9 cellular contexts compared by ENCODE assay signal in genomic region chr20:43187476-43188233, GRCh38. TPM values are rescaled to one million over a fixed set of nuclear protein-coding genes. Genes with fewer than 3 reads are reported as not detected.
DNase-seq lines count a peak whose midpoint lies in the region; ATAC-seq and TF ChIP-seq lines count a peak whose summit lies in the region.
"Had no signal": no experiment of that assay in that cellular context is flagged by ENCODE, and none has a peak within 500 bp of the region (broad histone marks: within the 10 kb centered on the region; RNA-seq: fewer than 3 reads in every experiment).

No MANE protein-coding gene starts in this region.

- H3K27me3 Mint-ChIP-seq in activated T-helper 17 cell treated with anti-CD3 and anti-CD28 coated beads, Interleukin-2, amount 50 U/mL, for 72 hours: peaks cover 42% of the 10 kb centered on the region

- H3K9me3 Mint-ChIP-seq in activated T-helper 17 cell treated with anti-CD3 and anti-CD28 coated beads, Interleukin-2, amount 50 U/mL, for 72 hours: no peaks in the 10 kb centered on the region

- DNase-seq in Ammon's horn (ENCODE audit: low spot score): peak; percentile 67
- peak; percentile 86 for DNase-seq in NCI-H345 (lab: John Stamatoyannopoulos, UW)
- DNase-seq in activated CD4-positive, alpha-beta T cell treated with anti-CD3 and anti-CD28 coated beads, Interleukin-2, amount 50 U/mL, for 24 hours (ENCODE audit: low read depth in 1 of 2, low spot score in 1 of 2): peak; percentile 36 to 40
- DNase-seq in effector CD4-positive, alpha-beta T cell: peak; percentile 29
- DNase-seq in lower leg skin (ENCODE audit: low spot score in 2 of 2): peak; percentile 65 to 95
- DNase-seq in stimulated activated CD8-positive, alpha-beta memory T cell treated with anti-CD3 and anti-CD28 coated beads, Interleukin-12 subunit alpha, Interleukin-12 subunit beta, amount 100 ng/mL, for 24 hours (ENCODE audit: extremely low read depth): peak; percentile 21

- H3K4me3 Mint-ChIP-seq in activated T-helper 17 cell treated with anti-CD3 and anti-CD28 coated beads, Interleukin-2, amount 50 U/mL, for 72 hours: no peak overlapping the region

- no peaks in the 10 kb centered on the region for H3K36me3 Mint-ChIP-seq in activated T-helper 17 cell treated with anti-CD3 and anti-CD28 coated beads, Interleukin-2, amount 50 U/mL, for 72 hours (ENCODE audit: low read depth)
- H3K36me3 Mint-ChIP-seq: IgD-negative memory B cell had no signal

- no peak for TF ChIP-seq POLR2A in lower leg skin (IDR thresholded peaks at IDR 0.05)

- intact Hi-C loops in lower leg skin (cut with DNase I; ENCODE audit: low total_unique reads): loop anchor here (5.0 to 10.0 kb wide), 2 partner anchors 1293 to 1445 kb away; no protein-coding TSS in a partner anchor

- H3K4me3 ChIP-seq in lower leg skin (ENCODE audit: low read depth, poor library complexity, severe bottlenecking): no peak overlapping the region

- 5 to 6% methylated on average over 24 of the region's 24 CpGs for WGBS in lower leg skin, 2 donors

- H3K27ac Mint-ChIP-seq in activated T-helper 17 cell treated with anti-CD3 and anti-CD28 coated beads, Interleukin-2, amount 50 U/mL, for 72 hours: no peak overlapping the region
- H3K27ac Mint-ChIP-seq: IgD-negative memory B cell had no signal

- TF ChIP-seq CTCF in lower leg skin (IDR thresholded peaks at IDR 0.05): peak in 1 of 3 donors; percentile 24

- no peaks in the 10 kb centered on the region for H3K4me1 Mint-ChIP-seq in activated T-helper 17 cell treated with anti-CD3 and anti-CD28 coated beads, Interleukin-2, amount 50 U/mL, for 72 hours

- ATAC-seq in GM19351 (IDR thresholded peaks at IDR 0.05; ENCODE audit: unreplicated experiment): peak; percentile 61
- no peak for ATAC-seq in activated T-helper 17 cell treated with anti-CD3 and anti-CD28 coated beads, Interleukin-2, amount 50 U/mL, for 72 hours (replicated peaks)

RNA-seq across cellular contexts. Expression of gene PTPRT, which starts 2.1 kb away (rescaled TPM):
- total RNA-seq in lower leg skin: 1 to 10 TPM in 1 of 4 donors, under 1 TPM in 3; 0.34 to 1.4 (median 0.95) TPM
- total RNA-seq in activated T-helper 17 cell treated with anti-CD3 and anti-CD28 coated beads, Interleukin-2, amount 50 U/mL, for 72 hours: not detected

Comparison
In these comparisons a context has a peak if more than half of its experiments do, and no peak if none do; other contexts are left out.
1. DNase-seq: peak in every context shown above with its lines; median percentile 86 in NCI-H345; 80 in lower leg skin; 67 in Ammon's horn; 38 in activated CD4-positive, alpha-beta T cell treated with anti-CD3 and anti-CD28 coated beads, Interleukin-2, amount 50 U/mL, for 24 hours; 29 in effector CD4-positive, alpha-beta T cell; 21 in stimulated activated CD8-positive, alpha-beta memory T cell treated with anti-CD3 and anti-CD28 coated beads, Interleukin-12 subunit alpha, Interleukin-12 subunit beta, amount 100 ng/mL, for 24 hours.